ENCODE assay signal across 13 cellular contexts in genomic region chr2:197969391-197969893, GRCh38.
DNase-seq lines count a peak whose midpoint lies in the region; ATAC-seq and FAIRE-seq lines count a peak whose summit lies in the region.
"Had no signal": no experiment of that assay in that cellular context is flagged by ENCODE, and none has a peak within 500 bp of the region (broad histone marks: within the 10 kb centered on the region; RNA-seq: fewer than 3 reads in every experiment).

No MANE protein-coding gene starts in this region.

- H3K4me3 Mint-ChIP-seq in CD4-positive, alpha-beta memory T cell = no peak overlapping the region

- no peaks in the 10 kb centered on the region for H3K27me3 ChIP-seq in ACC112 (ENCODE audit: insufficient read depth, low read length)
- no peaks in the 10 kb centered on the region for H3K27me3 ChIP-seq in CD4-positive, alpha-beta memory T cell (ENCODE audit: insufficient read depth, low read length)
- H3K27me3 ChIP-seq: dorsolateral prefrontal cortex had no signal

- intact Hi-C loops in left cardiac atrium (cut with DNase I) = loop anchor here in 1 of 2 donors (5.0 to 10.0 kb wide), 2 partner anchors 145 to 162 kb away; no protein-coding TSS in a partner anchor
- intact Hi-C loops in CD4-positive, alpha-beta memory T cell (cut with micrococcal nuclease) = no loop called here

- H3K36me3 Mint-ChIP-seq in CD4-positive, alpha-beta memory T cell = peaks cover 16 to 40% of the 10 kb centered on the region in 2 donors

- H3K4me3 ChIP-seq in ACC112 (ENCODE audit: low read depth, low read length) = no peak overlapping the region
- H3K4me3 ChIP-seq in CD4-positive, alpha-beta memory T cell (ENCODE audit: low read length in 2 of 2) = no peak overlapping the region
- H3K4me3 ChIP-seq: dorsolateral prefrontal cortex had no signal

- POLR2A ChIA-PET in CD4-positive, alpha-beta memory T cell (lab: Charles Lee; ENCODE audit: partially characterized antibody) = no interaction called here

- H3K4me1 Mint-ChIP-seq in CD4-positive, alpha-beta memory T cell = peaks cover 0 to 21% (median 7%) of the 10 kb centered on the region in 4 donors

- H3K9me3 ChIP-seq in CD4-positive, alpha-beta memory T cell (ENCODE audit: control insufficient read depth in 1 of 2, low read length in 2 of 2) = no peaks in the 10 kb centered on the region

- DNase-seq in EH (ENCODE audit: low read depth) (peak; percentile 18), amniotic epithelial cell (ENCODE audit: low read depth) (peak; percentile 89), left cardiac atrium (no peak), NCI-H524 treated with DMSO at 0.1 percent for 48 hours (lab: John Stamatoyannopoulos, UW) (no peak), GM19239 (ENCODE audit: insufficient read length, low spot score) (no peak)
- no peak for DNase-seq in CD4-positive, alpha-beta memory T cell
- DNase-seq in stimulated activated naive CD4-positive, alpha-beta T cell treated with Interleukin-2 at 50 U/mL for 16 hours (lab: John Stamatoyannopoulos, UW) = no peak
- DNase-seq: activated CD4-positive, CD25-positive, alpha-beta regulatory T cell treated with anti-CD3 and anti-CD28 coated beads, Interleukin-2, amount 50 U/mL, for 72 hours; activated naive CD4-positive, alpha-beta T cell; dorsolateral prefrontal cortex; NCI-H2029 treated with DMSO at 0.1 percent for 48 hours; substantia nigra had no signal

- H3K27ac ChIP-seq in ACC112 (ENCODE audit: low read depth, low read length) = peak overlapping the region; percentile 20; the same call in 1 of the 2 replicates
- H3K27ac ChIP-seq in CD4-positive, alpha-beta memory T cell (ENCODE audit: low read depth, low read length) = no peak overlapping the region
- H3K27ac ChIP-seq: dorsolateral prefrontal cortex had no signal

- FAIRE-seq in GM19239 (lab: Jason Lieb, UNC) = no peak

- no peaks in the 10 kb centered on the region for H3K27me3 Mint-ChIP-seq in CD4-positive, alpha-beta memory T cell

- CTCF ChIA-PET in CD4-positive, alpha-beta memory T cell (lab: Charles Lee; ENCODE audit: partially characterized antibody) = no interaction called here

- H3K27ac Mint-ChIP-seq in CD4-positive, alpha-beta memory T cell = peak overlapping the region in 1 of 7 donors; percentile 19

- H3K79me2 ChIP-seq in ACC112 (ENCODE audit: control insufficient read depth, insufficient read depth, low read length, unreplicated experiment) = no peaks in the 10 kb centered on the region

- ATAC-seq in left cardiac atrium = peak; percentile 91 to 98

- no peaks in the 10 kb centered on the region for H3K36me3 ChIP-seq in ACC112 (ENCODE audit: insufficient read depth, low read length)
- H3K36me3 ChIP-seq in CD4-positive, alpha-beta memory T cell (ENCODE audit: insufficient read depth, low read length) = no peaks in the 10 kb centered on the region

- peaks cover 0 to 20% (median 17%) of the 10 kb centered on the region in 8 donors for H3K9me3 Mint-ChIP-seq in CD4-positive, alpha-beta memory T cell

- peaks cover 29% of the 10 kb centered on the region for H3K4me1 ChIP-seq in ACC112 (ENCODE audit: control insufficient read depth, insufficient read depth, low read length, unreplicated experiment)
- H3K4me1 ChIP-seq in CD4-positive, alpha-beta memory T cell (ENCODE audit: insufficient read depth, low read length) = no peaks in the 10 kb centered on the region

- H2AFZ ChIP-seq in ACC112 (ENCODE audit: low read length, unreplicated experiment) = no peak overlapping the region

Comparison
In these comparisons a context has a peak if more than half of its experiments do, and no peak if none do; other contexts are left out.
1. DNase-seq: peak in EH (single experiment) and amniotic epithelial cell (single experiment); none in left cardiac atrium (single experiment), CD4-positive, alpha-beta memory T cell (0 of 5), stimulated activated naive CD4-positive, alpha-beta T cell treated with Interleukin-2 at 50 U/mL for 16 hours (single experiment), NCI-H524 treated with DMSO at 0.1 percent for 48 hours (single experiment) and GM19239 (single experiment).